In the genomic region with DNA sequence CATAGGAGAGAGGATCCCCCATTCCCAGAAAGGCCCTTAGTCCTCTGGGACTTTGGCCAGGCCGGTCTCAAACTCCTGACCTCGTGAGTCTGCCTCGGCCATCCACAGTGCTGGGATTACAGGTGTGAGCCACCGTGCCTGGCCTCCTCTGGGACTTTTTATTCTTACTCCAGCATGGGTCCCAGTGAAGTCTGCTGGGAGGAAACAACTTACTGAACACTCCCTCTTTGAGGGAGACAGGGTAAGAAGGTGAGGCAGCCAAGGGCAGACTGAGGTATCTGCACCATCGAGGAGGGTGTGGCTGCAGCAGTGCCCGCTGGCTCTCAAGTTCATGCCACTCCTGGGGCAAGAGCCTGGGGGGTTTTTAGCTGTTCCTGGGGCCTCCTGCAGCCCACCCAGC, we compare ENCODE assay signal across 10 cellular contexts. TPM values are rescaled to one million over a fixed set of nuclear protein-coding genes. Genes with fewer than 3 reads are reported as not detected.
DNase-seq lines count a peak whose midpoint lies in the region; ATAC-seq and TF ChIP-seq lines count a peak whose summit lies in the region.
"Had no signal": no experiment of that assay in that cellular context is flagged by ENCODE, and none has a peak within 500 bp of the region (broad histone marks: within the 10 kb centered on the region; RNA-seq: fewer than 3 reads in every experiment).

No MANE protein-coding gene starts in this region.

- no peak for TF ChIP-seq EP300 in gastroesophageal sphincter (IDR thresholded peaks at IDR 0.05)
- no peak for TF ChIP-seq EP300 in stomach (IDR thresholded peaks at IDR 0.05)

- H3K4me1 Mint-ChIP-seq in activated T-cell treated with anti-CD3 and anti-CD28 coated beads, Interleukin-2, amount 50 U/mL, for 72 hours (ENCODE audit: low read depth): peaks cover 24% of the 10 kb centered on the region
- H3K4me1 Mint-ChIP-seq in T-helper 17 cell: peaks cover 19% of the 10 kb centered on the region

- WGBS in gastroesophageal sphincter (ENCODE audit: low coverage in 1 of 2), 2 donors: 80% methylated on average over 2 of the region's 6 CpGs; no CpG with 5 or more reads in 1 of the 2 donors
- WGBS in stomach, 5 donors: 63 to 83% (median 71%) methylated on average over 6 of the region's 6 CpGs

- H3K27me3 ChIP-seq in gastroesophageal sphincter (no peaks in the 10 kb centered on the region), stomach (no peaks in the 10 kb centered on the region)

- H3K27ac Mint-ChIP-seq in activated T-cell treated with anti-CD3 and anti-CD28 coated beads, Interleukin-2, amount 50 U/mL, for 72 hours: peak overlapping the region; percentile 94
- peak overlapping the region; percentile 98 for H3K27ac Mint-ChIP-seq in T-helper 17 cell

- H3K4me3 ChIP-seq in gastroesophageal sphincter: no peak overlapping the region
- H3K4me3 ChIP-seq in stomach: peak overlapping the region in 1 of 4 donors; percentile 91
- H3K4me3 ChIP-seq: SK-N-MC had no signal

- peaks cover 0 to 33% (median 21%) of the 10 kb centered on the region in 3 donors for H3K4me1 ChIP-seq in gastroesophageal sphincter
- H3K4me1 ChIP-seq in stomach: peaks cover 26 to 41% (median 39%) of the 10 kb centered on the region in 4 donors

- intact Hi-C loops in stomach (cut with DNase I; ENCODE audit: low total_unique reads): no loop called here

- peaks cover 15 to 19% of the 10 kb centered on the region in 2 donors for H3K36me3 Mint-ChIP-seq in activated T-cell treated with anti-CD3 and anti-CD28 coated beads, Interleukin-2, amount 50 U/mL, for 72 hours (ENCODE audit: insufficient read depth in 2 of 2)
- H3K36me3 Mint-ChIP-seq in T-helper 17 cell (ENCODE audit: low read depth): no peaks in the 10 kb centered on the region

- TF ChIP-seq POLR2A in gastroesophageal sphincter (IDR thresholded peaks at IDR 0.05) (no peak), stomach (IDR thresholded peaks at IDR 0.05) (no peak)

- H3K4me3 Mint-ChIP-seq in activated T-cell treated with anti-CD3 and anti-CD28 coated beads, Interleukin-2, amount 50 U/mL, for 72 hours: peak overlapping the region; percentile 94 to 99
- H3K4me3 Mint-ChIP-seq in T-helper 17 cell: peak overlapping the region; percentile 99

- no peaks in the 10 kb centered on the region for H3K27me3 Mint-ChIP-seq in activated T-cell treated with anti-CD3 and anti-CD28 coated beads, Interleukin-2, amount 50 U/mL, for 72 hours (ENCODE audit: low read depth)
- H3K27me3 Mint-ChIP-seq in T-helper 17 cell: no peaks in the 10 kb centered on the region

- peaks cover 0 to 54% of the 10 kb centered on the region in 2 donors for H3K36me3 ChIP-seq in gastroesophageal sphincter
- H3K36me3 ChIP-seq in stomach: peaks cover 29 to 52% (median 48%) of the 10 kb centered on the region in 4 donors

- H3K27ac ChIP-seq in gastroesophageal sphincter: peak overlapping the region in 3 of 4 donors; percentile 38 to 87 (median 66)
- H3K27ac ChIP-seq in stomach: peak overlapping the region; percentile 78 to 96 (median 91)
- H3K27ac ChIP-seq: SK-N-MC had no signal

- no peak for TF ChIP-seq CTCF in gastroesophageal sphincter (IDR thresholded peaks at IDR 0.05)
- no peak for TF ChIP-seq CTCF in stomach (IDR thresholded peaks at IDR 0.05)

- no peak for DNase-seq in activated T-cell treated with anti-CD3 and anti-CD28 coated beads, Interleukin-2, amount 50 U/mL, for 72 hours
- DNase-seq in activated T-cell treated with anti-CD3 and anti-CD28 coated beads, Interleukin-2, amount 50 U/mL, for 48 hours: no peak
- no peak for DNase-seq in T-helper 17 cell
- no peak for DNase-seq in stomach
- DNase-seq in NCI-H510A treated with DMSO at 0.1 percent for 48 hours (lab: John Stamatoyannopoulos, UW): no peak
- no peak for DNase-seq in HuH-7.5 (ENCODE audit: low spot score)

- H3K9me3 Mint-ChIP-seq in activated T-cell treated with anti-CD3 and anti-CD28 coated beads, Interleukin-2, amount 50 U/mL, for 72 hours: no peaks in the 10 kb centered on the region
- H3K9me3 Mint-ChIP-seq: neural crest cell had no signal

- no peak for ATAC-seq in activated T-cell treated with anti-CD3 and anti-CD28 coated beads, Interleukin-2, amount 50 U/mL, for 72 hours (replicated peaks in 1 of 2)
- ATAC-seq in T-helper 17 cell: no peak
- no peak for ATAC-seq in gastroesophageal sphincter
- no peak for ATAC-seq in HG03565 (IDR thresholded peaks at IDR 0.05; ENCODE audit: unreplicated experiment)

- no peaks in the 10 kb centered on the region for H3K9me3 ChIP-seq in T-helper 17 cell (ENCODE audit: control insufficient read depth, low read length, poor library complexity, severe bottlenecking)
- no peaks in the 10 kb centered on the region for H3K9me3 ChIP-seq in gastroesophageal sphincter
- H3K9me3 ChIP-seq in stomach: no peaks in the 10 kb centered on the region

RNA-seq across cellular contexts. Expression of a gene that starts 2.4 kb away (rescaled TPM):
- 10 to 100 TPM; 54.9 to 55.4 TPM for total RNA-seq in activated T-cell treated with anti-CD3 and anti-CD28 coated beads, Interleukin-2, amount 50 U/mL, for 72 hours
- total RNA-seq in T-helper 17 cell (10 to 100 TPM; 27.7 to 34.6 TPM), gastroesophageal sphincter (10 to 100 TPM in 2 of 4 donors, 1 to 10 TPM in 2; 7.3 to 14.3 (median 11.0) TPM), stomach (10 to 100 TPM in 3 of 5 donors, 1 to 10 TPM in 2; 2.9 to 97.0 (median 22.3) TPM)
- 10 to 100 TPM; 14.6 to 31.5 (median 24.6) TPM for polyA plus RNA-seq in stomach

RNA-seq across cellular contexts. Expression of a gene that starts 43.4 kb away (rescaled TPM):
- 10 to 100 TPM; 49.9 to 52.5 TPM for total RNA-seq in activated T-cell treated with anti-CD3 and anti-CD28 coated beads, Interleukin-2, amount 50 U/mL, for 72 hours
- total RNA-seq in T-helper 17 cell: 10 to 100 TPM; 48.1 to 48.3 TPM
- total RNA-seq in gastroesophageal sphincter: 10 to 100 TPM; 11.8 to 25.0 (median 19.6) TPM
- total RNA-seq in stomach: 100 to 1,000 TPM in 3 of 5 donors, 10 to 100 TPM in 2; 46.3 to 149 (median 105) TPM
- 10 to 100 TPM; 14.1 to 17.1 (median 14.3) TPM for polyA plus RNA-seq in stomach
